Comparison of ENCODE assay signal across 1 cellular context in the genomic region with DNA sequence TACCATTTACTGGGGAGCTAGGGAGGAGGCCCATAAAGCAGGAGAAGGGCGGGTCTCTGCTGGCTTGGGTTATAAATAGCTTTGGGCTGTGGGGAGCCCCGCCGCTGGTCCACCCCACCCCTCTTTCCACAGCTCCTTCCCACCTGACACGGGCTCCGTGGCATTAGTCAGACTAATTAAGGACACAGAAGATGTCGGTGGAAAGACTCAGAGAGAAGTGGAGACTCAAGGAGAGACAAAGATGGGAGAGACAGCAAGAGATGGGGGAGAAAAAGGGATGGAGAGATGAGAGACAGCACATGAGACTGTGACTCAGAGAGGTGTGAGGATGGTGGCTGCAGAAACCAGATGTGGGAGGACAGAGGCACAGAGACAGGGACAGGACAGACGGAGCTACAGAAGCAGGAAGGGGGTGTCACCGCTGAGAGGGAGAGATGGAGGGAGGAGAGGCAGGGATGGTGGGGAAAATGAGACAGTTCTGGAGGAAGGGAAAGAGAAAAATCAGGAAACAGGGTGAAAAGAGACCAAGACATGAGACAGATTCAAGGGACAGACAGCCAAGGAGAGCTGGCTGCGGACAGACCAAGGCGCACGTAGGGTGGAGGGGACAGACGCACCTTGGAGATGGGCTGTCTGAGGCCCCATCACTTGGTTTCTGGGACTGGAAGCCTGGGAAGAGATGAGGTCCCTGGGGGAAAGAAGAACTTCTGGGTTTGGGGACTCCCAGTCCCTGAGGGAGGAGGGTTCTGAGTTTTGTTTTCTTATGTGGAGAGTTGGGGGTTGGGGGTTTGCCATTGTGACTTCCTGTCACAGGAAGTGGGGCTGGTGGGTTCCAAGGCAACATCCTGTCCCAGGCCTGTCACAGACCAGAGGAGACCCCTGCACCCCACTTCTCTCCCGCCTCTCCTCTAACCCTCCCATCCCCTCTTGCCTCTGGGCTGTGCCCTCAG.
TF ChIP-seq lines count a peak whose summit lies in the region.

No MANE protein-coding gene starts in this region.

TF ChIP-seq in H1, 55 proteins besides CTCF, POLR2A, EP300 and RAD21:
- TF ChIP-seq EGR1 (IDR thresholded peaks at IDR 0.05; ENCODE audit: borderline replicate concordance, low read depth, low read length) (no peak), SIN3A (conservative IDR thresholded peaks at IDR 0.05 in 1 of 2, IDR thresholded peaks at IDR 0.05 in 1 of 2; ENCODE audit: low read depth in 1 of 2, low read length in 2 of 2) (no peak), SIRT6 (IDR thresholded peaks at IDR 0.05; ENCODE audit: low read length) (no peak), KDM5A (IDR thresholded peaks at IDR 0.05; ENCODE audit: low read length) (no peak), HDAC2 (IDR thresholded peaks at IDR 0.05; ENCODE audit: borderline replicate concordance in 1 of 2, low read depth in 2 of 2, low read length in 2 of 2) (no peak), BACH1 (IDR thresholded peaks at IDR 0.05; ENCODE audit: low read length) (no peak), CEBPB (IDR thresholded peaks at IDR 0.05; ENCODE audit: low read depth, low read length) (no peak), SAP30 (IDR thresholded peaks at IDR 0.05; ENCODE audit: insufficient read depth, insufficient replicate concordance, low read length) (no peak), TAF7 (optimal IDR thresholded peaks at IDR 0.05; ENCODE audit: borderline replicate concordance, low read depth, low read length) (no peak), TEAD4 (IDR thresholded peaks at IDR 0.05; ENCODE audit: low read depth, low read length) (no peak), SP2 (IDR thresholded peaks at IDR 0.05; ENCODE audit: low read length) (no peak)
